ENCODE assay signal across 8 cellular contexts in genomic region chr17:28041068-28041843, GRCh38. TPM values are rescaled to one million over a fixed set of nuclear protein-coding genes. Genes with fewer than 3 reads are reported as not detected.
DNase-seq lines count a peak whose midpoint lies in the region; ATAC-seq lines count a peak whose summit lies in the region.

No MANE protein-coding gene starts in this region.

- peak; percentile 85 for ATAC-seq in GM21360 (IDR thresholded peaks at IDR 0.05; ENCODE audit: unreplicated experiment)

- H3K9me3 ChIP-seq in effector memory CD4-positive, alpha-beta T cell (ENCODE audit: control insufficient read depth, low read length), result no peaks in the 10 kb centered on the region

- H3K4me1 ChIP-seq in effector memory CD4-positive, alpha-beta T cell (ENCODE audit: control insufficient read depth, insufficient read depth, low read length, poor library complexity, severe bottlenecking), result peaks cover 19% of the 10 kb centered on the region

- H3K4me3 ChIP-seq in effector memory CD4-positive, alpha-beta T cell (ENCODE audit: insufficient read depth, low read depth, low read length, poor library complexity, severe bottlenecking), result peak overlapping the region; percentile 57

- peak; percentile 99 for DNase-seq in COLO829 (ENCODE audit: low spot score)
- DNase-seq in HT-29 (ENCODE audit: low spot score), result peak; percentile 99
- peak; percentile 99 for DNase-seq in NK-92 treated with Interleukin-12 subunit alpha and Interleukin-12 subunit beta, amount 100 ng/mL, for 24 hours (lab: John Stamatoyannopoulos, UW)
- peak; percentile 98 for DNase-seq in activated CD8-positive, alpha-beta memory T cell treated with anti-CD3 and anti-CD28 coated beads for 4 hours (ENCODE audit: low read depth in 2 of 2)
- peak; percentile 98 to 99 (median 99) for DNase-seq in effector memory CD4-positive, alpha-beta T cell
- peak; percentile 100 for DNase-seq in lung microvascular endothelial cell (ENCODE audit: low read depth in 2 of 2)
- DNase-seq in stimulated activated CD4-positive, alpha-beta T cell treated with anti-CD3 and anti-CD28 coated beads, TNF-alpha, amount 100 ng/mL, for 48 hours (ENCODE audit: low read depth in 3 of 3), result peak; percentile 99

- H3K27ac ChIP-seq in effector memory CD4-positive, alpha-beta T cell (ENCODE audit: insufficient read depth, low read length, poor library complexity, severe bottlenecking), result peak overlapping the region; percentile 63

- no peaks in the 10 kb centered on the region for H3K27me3 ChIP-seq in effector memory CD4-positive, alpha-beta T cell (replicated peaks; ENCODE audit: control insufficient read depth, insufficient read depth, low read length, poor library complexity, severe bottlenecking)

- no peaks in the 10 kb centered on the region for H3K36me3 ChIP-seq in effector memory CD4-positive, alpha-beta T cell (ENCODE audit: control insufficient read depth, insufficient read depth, low read length)

RNA-seq across cellular contexts. Expression of gene NLK, which starts 1.2 kb away (rescaled TPM):
- total RNA-seq in HT-29 (2014; rRNA removed; shearing (Covaris generic)), result 13.0 and 17.7 TPM in 2 replicates
- total RNA-seq in lung microvascular endothelial cell, result 24.6 and 31.9 TPM in 2 replicates

Comparison
In these comparisons a context has a peak if more than half of its experiments do, and no peak if none do; other contexts are left out.
1. Peak in every context shown above with its lines: DNase-seq, ATAC-seq, H3K4me3 ChIP-seq and H3K27ac ChIP-seq.